Comparison of ENCODE assay signal across 26 cellular contexts in genomic region chr21:36415375-36415774, GRCh38. TPM values are rescaled to one million over a fixed set of nuclear protein-coding genes. Genes with fewer than 3 reads are reported as not detected.
A peak's percentile ranks its signal among the peaks of the same experiment; 100 is the strongest.
DNase-seq lines count a peak whose midpoint lies in the region; ATAC-seq lines count a peak whose summit lies in the region.
"Had no signal": no experiment of that assay in that cellular context is flagged by ENCODE, and none has a peak within 500 bp of the region (broad histone marks: within the 10 kb centered on the region; RNA-seq: fewer than 3 reads in every experiment).

No MANE protein-coding gene starts in this region.

- H3K79me2 ChIP-seq in mesendoderm (ENCODE audit: control insufficient read depth, insufficient read depth, low read length): no peaks in the 10 kb centered on the region

- H4K8ac ChIP-seq in mesendoderm (ENCODE audit: low read depth, low read length): no peak overlapping the region

- no peak overlapping the region for H2AK5ac ChIP-seq in mesendoderm (ENCODE audit: low read length)

- H3K27me3 ChIP-seq in mesendoderm (ENCODE audit: insufficient read depth, low read length, poor library complexity): no peaks in the 10 kb centered on the region
- H3K27me3 ChIP-seq: BLaER1, MG63 had no signal

- no peak overlapping the region for H3K4ac ChIP-seq in mesendoderm (ENCODE audit: low read depth, low read length)

- H3K4me2 ChIP-seq in mesendoderm (ENCODE audit: low read length): no peak overlapping the region
- H3K4me2 ChIP-seq: BLaER1 had no signal

- H2BK120ac ChIP-seq in mesendoderm (ENCODE audit: low read depth, low read length): no peak overlapping the region

- H3K27ac Mint-ChIP-seq in activated naive CD8-positive, alpha-beta T cell treated with anti-CD3 and anti-CD28 coated beads, Interleukin-2, amount 50 U/mL, for 24 hours: no peak overlapping the region
- H3K27ac Mint-ChIP-seq: CD8-positive, alpha-beta T cell had no signal

- no CpG with 5 or more reads among the region's 6 CpGs for WGBS in mesendoderm (ENCODE audit: extremely low coverage, insufficient coverage, low lambda C conversion rate)

- peak overlapping the region; percentile 41 for H3K27ac ChIP-seq in mesendoderm (ENCODE audit: low read depth, low read length)
- H3K27ac ChIP-seq: 22Rv1, BLaER1, HL-60 had no signal

- H3K4me1 ChIP-seq in mesendoderm (ENCODE audit: control insufficient read depth, low read depth, low read length): no peaks in the 10 kb centered on the region
- H3K4me1 ChIP-seq: BLaER1 had no signal

- no peaks in the 10 kb centered on the region for H3K4me1 Mint-ChIP-seq in activated naive CD8-positive, alpha-beta T cell treated with anti-CD3 and anti-CD28 coated beads, Interleukin-2, amount 50 U/mL, for 24 hours

- peak; percentile 30 to 38 for DNase-seq in NCI-H2081 (lab: John Stamatoyannopoulos, UW)
- DNase-seq in NCI-H2081 treated with DMSO at 0.1 percent for 48 hours (lab: John Stamatoyannopoulos, UW): no peak
- DNase-seq in NCI-H1417 (lab: John Stamatoyannopoulos, UW): peak; percentile 9 to 89 (median 66)
- DNase-seq in NCI-H2196 treated with DMSO at 0.1 percent for 48 hours (lab: John Stamatoyannopoulos, UW; ENCODE audit: unreplicated experiment): peak; percentile 10
- DNase-seq in mesendoderm: peak; percentile 63
- no peak for DNase-seq in amniotic stem cell (lab: John Stamatoyannopoulos, UW)
- DNase-seq in SKM-1 (lab: John Stamatoyannopoulos, UW; ENCODE audit: unreplicated experiment): no peak
- no peak for DNase-seq in activated naive CD8-positive, alpha-beta T cell treated with anti-CD3 and anti-CD28 coated beads, Interleukin-2, amount 50 U/mL, for 24 hours
- DNase-seq: ACHN; CD8-positive, alpha-beta T cell; DMS53; GDM1; MG63; NCI-H1048; NCI-H1436 treated with DMSO at 0.1 percent for 48 hours; NCI-H2029 treated with DMSO at 0.1 percent for 48 hours; NCI-H446; NCI-H526; T-helper 1 cell had no signal

- no peak overlapping the region for H3K23ac ChIP-seq in mesendoderm (ENCODE audit: low read length)

- no peak overlapping the region for H3K4me3 ChIP-seq in mesendoderm (ENCODE audit: low read length)
- H3K4me3 ChIP-seq: BLaER1, K562, MG63 had no signal

- no peaks in the 10 kb centered on the region for H3K79me1 ChIP-seq in mesendoderm (ENCODE audit: low read length)

- H2BK5ac ChIP-seq in mesendoderm (ENCODE audit: low read length): no peak overlapping the region

- peaks cover 4% of the 10 kb centered on the region for H3K36me3 ChIP-seq in mesendoderm (ENCODE audit: control insufficient read depth, insufficient read depth, low read length)

- H3K9me3 Mint-ChIP-seq in activated naive CD8-positive, alpha-beta T cell treated with anti-CD3 and anti-CD28 coated beads, Interleukin-2, amount 50 U/mL, for 24 hours: no peaks in the 10 kb centered on the region
- H3K9me3 Mint-ChIP-seq: CD8-positive, alpha-beta T cell had no signal

- H3K27me3 Mint-ChIP-seq in activated naive CD8-positive, alpha-beta T cell treated with anti-CD3 and anti-CD28 coated beads, Interleukin-2, amount 50 U/mL, for 24 hours: no peaks in the 10 kb centered on the region

- no peak overlapping the region for H4K5ac ChIP-seq in mesendoderm (ENCODE audit: low read length)

- no peak overlapping the region for H3K9ac ChIP-seq in mesendoderm (ENCODE audit: low read length)
- H3K9ac ChIP-seq: BLaER1 had no signal

- H3K4me3 Mint-ChIP-seq in activated naive CD8-positive, alpha-beta T cell treated with anti-CD3 and anti-CD28 coated beads, Interleukin-2, amount 50 U/mL, for 24 hours: no peak overlapping the region
- H3K4me3 Mint-ChIP-seq: CD8-positive, alpha-beta T cell had no signal

- ATAC-seq in activated naive CD8-positive, alpha-beta T cell treated with anti-CD3 and anti-CD28 coated beads, Interleukin-2, amount 50 U/mL, for 24 hours: no peak
- ATAC-seq: CD8-positive, alpha-beta T cell; HepG2; K562; Panc1; SK-N-SH treated with all-trans-retinoic acid at 6 μM for 48 hours had no signal

- no peak overlapping the region for H3K18ac ChIP-seq in mesendoderm (ENCODE audit: low read length)

- peaks cover 40% of the 10 kb centered on the region for H3K36me3 Mint-ChIP-seq in activated naive CD8-positive, alpha-beta T cell treated with anti-CD3 and anti-CD28 coated beads, Interleukin-2, amount 50 U/mL, for 24 hours (ENCODE audit: low read depth)

- H2BK15ac ChIP-seq in mesendoderm (replicated peaks; ENCODE audit: low read depth): no peak overlapping the region

- no peak overlapping the region for H3K56ac ChIP-seq in mesendoderm (ENCODE audit: low read length)

RNA-seq across cellular contexts. Expression of gene CHAF1B, which starts 30.2 kb away (rescaled TPM):
- 15.3 TPM for polyA plus RNA-seq in mesendoderm (2013, experiment 1 of 2)
- polyA plus RNA-seq in mesendoderm (2013, experiment 2 of 2): 15.7 TPM

Comparison
In these comparisons a context has a peak if more than half of its experiments do, and no peak if none do; other contexts are left out.
1. DNase-seq: peak in NCI-H2081 (2 of 2), NCI-H1417 (3 of 3), NCI-H2196 treated with DMSO at 0.1 percent for 48 hours (single experiment) and mesendoderm (single experiment); none in NCI-H2081 treated with DMSO at 0.1 percent for 48 hours (single experiment), amniotic stem cell (single experiment), SKM-1 (single experiment) and activated naive CD8-positive, alpha-beta T cell treated with anti-CD3 and anti-CD28 coated beads, Interleukin-2, amount 50 U/mL, for 24 hours (single experiment).